ENCODE assay signal across 10 cellular contexts in genomic region chr12:77438639-77439038, GRCh38.
"Had no signal": no experiment of that assay in that cellular context is flagged by ENCODE, and none has a peak within 500 bp of the region (broad histone marks: within the 10 kb centered on the region; RNA-seq: fewer than 3 reads in every experiment).

No MANE protein-coding gene starts in this region.

- H3K27ac ChIP-seq: HL-60, KMS-11 had no signal

- H3K36me3 ChIP-seq: HAP-1 had no signal

- ATAC-seq: GM23338, HCT116 had no signal

- DNase-seq: H7, HFFc6, Karpas-422, KBM-7 had no signal

- H3K4me2 ChIP-seq: GM23338, KMS-11 had no signal

- H3K9ac ChIP-seq: KMS-11 had no signal

- H3K4me3 ChIP-seq: GM23338, HAP-1 had no signal

- H2AFZ ChIP-seq: GM23338 had no signal

- FAIRE-seq: HTR-8/SVneo had no signal

- H3K9me3 ChIP-seq: HAP-1 had no signal

- H3K4me1 ChIP-seq: HAP-1 had no signal
